10 cellular contexts compared by ENCODE assay signal in the genomic region with DNA sequence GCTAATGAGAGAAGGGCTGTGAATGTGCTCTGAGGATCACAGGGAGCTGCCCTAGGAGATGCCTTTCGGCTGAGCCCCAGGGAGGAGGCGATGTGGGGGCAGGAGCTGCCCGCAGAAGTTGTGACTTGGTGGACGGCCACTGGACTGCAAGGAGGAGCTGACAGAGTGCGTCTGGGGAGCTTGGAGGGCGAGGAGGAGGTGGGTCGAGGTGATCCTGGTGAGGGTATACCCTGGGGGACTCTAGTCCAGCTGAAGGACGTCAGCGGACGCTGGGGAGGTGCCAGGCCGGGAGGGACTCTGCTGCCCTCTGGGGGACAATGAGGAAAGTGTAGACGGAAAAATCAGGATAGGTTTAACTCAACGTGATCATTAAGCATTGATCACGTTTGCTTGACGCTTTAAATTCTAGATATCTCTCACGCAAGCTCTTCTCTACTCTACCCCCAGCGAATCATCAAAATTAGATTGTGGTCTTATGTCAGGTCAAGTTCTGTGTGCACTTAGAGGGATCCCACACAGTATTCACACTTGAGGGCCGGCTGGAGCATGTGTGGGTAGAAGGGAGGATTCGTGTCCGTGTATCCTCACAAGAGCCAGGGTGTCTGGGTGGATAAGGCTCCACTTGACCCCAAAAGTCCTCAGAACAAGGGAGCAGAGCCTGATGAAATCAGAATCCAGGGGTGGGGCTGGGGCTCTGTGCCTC. TPM values are rescaled to one million over a fixed set of nuclear protein-coding genes. Genes with fewer than 3 reads are reported as not detected.
DNase-seq lines count a peak whose midpoint lies in the region; ATAC-seq and TF ChIP-seq lines count a peak whose summit lies in the region.
"Had no signal": no experiment of that assay in that cellular context is flagged by ENCODE, and none has a peak within 500 bp of the region (broad histone marks: within the 10 kb centered on the region; RNA-seq: fewer than 3 reads in every experiment).

No MANE protein-coding gene starts in this region.

- H3K4me1 ChIP-seq in HAP-1, result no peaks in the 10 kb centered on the region

- no TSS peak for BruUV-seq in Calu3 (replicated peaks; lab: Mats Ljungman, UMichigan)

- DNase-seq in Calu3, result peak; percentile 77
- DNase-seq in HAP-1 (ENCODE audit: low spot score in 2 of 2), result peak; percentile 4 to 60
- DNase-seq in immature natural killer cell, result peak; percentile 9 to 23 (median 12)
- no peak for DNase-seq in foreskin melanocyte
- no peak for DNase-seq in Ammon's horn (ENCODE audit: low spot score)
- no peak for DNase-seq in Right ventricle myocardium inferior (ENCODE audit: missing footprints)

- H3K27me3 Mint-ChIP-seq in Calu3 (ENCODE audit: unreplicated experiment) (peaks cover 36% of the 10 kb centered on the region), immature natural killer cell (ENCODE audit: low read depth in 3 of 3) (peaks cover 4 to 16% (median 8%) of the 10 kb centered on the region in 3 donors)

- H3K27ac ChIP-seq in VCaP, result no peak overlapping the region

- TF ChIP-seq CTCF in Calu3 (IDR thresholded peaks at IDR 0.05; ENCODE audit: unreplicated experiment) (peak; percentile 88), VCaP (conservative IDR thresholded peaks at IDR 0.05) (peak; percentile 78)

- H3K36me3 Mint-ChIP-seq in Calu3 (ENCODE audit: insufficient read depth, unreplicated experiment), result peaks cover 5% of the 10 kb centered on the region
- no peaks in the 10 kb centered on the region for H3K36me3 Mint-ChIP-seq in immature natural killer cell
- H3K36me3 Mint-ChIP-seq: T-cell had no signal

- in situ Hi-C loops in HAP-1 (cut with MboI; ENCODE audit: low sequenced_read_pairs), result loop anchor here (5.0 kb wide), 1 partner anchor 56 kb away; no protein-coding TSS in a partner anchor

- H3K27ac Mint-ChIP-seq in Calu3 (ENCODE audit: unreplicated experiment) (no peak overlapping the region), immature natural killer cell (no peak overlapping the region)

- no peaks in the 10 kb centered on the region for H3K27me3 ChIP-seq in HAP-1 (ENCODE audit: low read depth)

- CTCF ChIA-PET in Calu3 (lab: Charles Lee), result interaction anchor here (0.9 to 5.9 kb wide), 9 partner anchors 9 to 51 kb away, joined by 3 to 56 read pairs (median 4); no protein-coding TSS in a partner anchor

- H3K9me3 ChIP-seq in HAP-1, result no peaks in the 10 kb centered on the region

- peaks cover 30% of the 10 kb centered on the region for H3K4me1 Mint-ChIP-seq in Calu3 (ENCODE audit: low read depth, unreplicated experiment)
- H3K4me1 Mint-ChIP-seq in immature natural killer cell, result peaks cover 0 to 2% of the 10 kb centered on the region in 2 donors

- intact Hi-C loops in Calu3 (cut with micrococcal nuclease; ENCODE audit: unreplicated experiment), result loop anchor here (5.0 kb wide), 1 partner anchor 49 kb away; no protein-coding TSS in a partner anchor
- intact Hi-C loops in Right ventricle myocardium inferior (cut with DNase I), result no loop called here

- no peaks in the 10 kb centered on the region for H3K36me3 ChIP-seq in HAP-1 (replicated peaks)

- no peaks in the 10 kb centered on the region for H3K9me3 Mint-ChIP-seq in Calu3 (ENCODE audit: low read depth, unreplicated experiment)
- H3K9me3 Mint-ChIP-seq in immature natural killer cell, result peaks cover 0 to 12% (median 5%) of the 10 kb centered on the region in 6 donors

- no peak overlapping the region for H3K4me3 ChIP-seq in HAP-1

- H3K4me3 Mint-ChIP-seq in Calu3 (ENCODE audit: low read depth, unreplicated experiment) (no peak overlapping the region), immature natural killer cell (peak overlapping the region in 1 of 5 donors; percentile 46)
- H3K4me3 Mint-ChIP-seq: T-cell had no signal

- ATAC-seq in GM21526 (IDR thresholded peaks at IDR 0.05; ENCODE audit: low FRiP score, unreplicated experiment) (no peak), Right ventricle myocardium inferior (no peak)
- ATAC-seq: T-cell had no signal

RNA-seq across cellular contexts. Expression of gene CEACAM7, which starts 3.3 kb away (rescaled TPM):
- 5.9 and 9.0 TPM in 2 replicates for total RNA-seq in Calu3 (2022)
- not detected for polyA plus RNA-seq in immature natural killer cell
- total RNA-seq in Right ventricle myocardium inferior, result not detected
- total RNA-seq: T-cell, temporal lobe had no signal

RNA-seq across cellular contexts. Expression of gene CEACAM5, which starts 17.0 kb away (rescaled TPM):
- total RNA-seq in Calu3 (2022) (1.1 and 3.4 TPM in 2 replicates), Right ventricle myocardium inferior (not detected)
- not detected for polyA plus RNA-seq in immature natural killer cell

Comparison
In these comparisons a context has a peak if more than half of its experiments do, and no peak if none do; other contexts are left out.
1. DNase-seq: peak in Calu3 (single experiment), HAP-1 (2 of 2) and immature natural killer cell (3 of 3); none in foreskin melanocyte (single experiment), Ammon's horn (single experiment) and Right ventricle myocardium inferior (single experiment).